Comparison of ENCODE assay signal across 21 cellular contexts in genomic region chr19:40693150-40693788, GRCh38. TPM values are rescaled to one million over a fixed set of nuclear protein-coding genes. Genes with fewer than 3 reads are reported as not detected.
DNase-seq lines count a peak whose midpoint lies in the region; ATAC-seq and TF ChIP-seq lines count a peak whose summit lies in the region.
"Had no signal": no experiment of that assay in that cellular context is flagged by ENCODE, and none has a peak within 500 bp of the region (broad histone marks: within the 10 kb centered on the region; RNA-seq: fewer than 3 reads in every experiment).

No MANE protein-coding gene starts in this region.

- no peaks in the 10 kb centered on the region for H3K27me3 Mint-ChIP-seq in Calu3 (ENCODE audit: unreplicated experiment)
- H3K27me3 Mint-ChIP-seq in activated T-helper 1 cell treated with anti-CD3 and anti-CD28 coated beads, Interleukin-12 subunit alpha, Interleukin-12 subunit beta, Interleukin-2, Interleukin-4 antibody, amounts not matched to agents 30 ng/mL and 10 ng/mL and 1 ng/mL, durations not matched to agents 14 hours and 24 hours and 36 hours (ENCODE audit: insufficient read depth): no peaks in the 10 kb centered on the region
- H3K27me3 Mint-ChIP-seq: type B pancreatic cell had no signal

- H3K9me3 ChIP-seq in A673 (ENCODE audit: low read depth, low read length, poor library complexity, severe bottlenecking) (no peaks in the 10 kb centered on the region), mucosa of descending colon (no peaks in the 10 kb centered on the region)
- H3K9me3 ChIP-seq: esophagus muscularis mucosa, gastrocnemius medialis had no signal

- H3K4me1 Mint-ChIP-seq in Calu3 (ENCODE audit: low read depth, unreplicated experiment): no peaks in the 10 kb centered on the region
- no peaks in the 10 kb centered on the region for H3K4me1 Mint-ChIP-seq in activated T-helper 1 cell treated with anti-CD3 and anti-CD28 coated beads, Interleukin-12 subunit alpha, Interleukin-12 subunit beta, Interleukin-2, Interleukin-4 antibody, amounts not matched to agents 30 ng/mL and 10 ng/mL and 1 ng/mL, durations not matched to agents 14 hours and 24 hours and 36 hours (ENCODE audit: low read depth)

- H3K4me1 ChIP-seq in A673 (ENCODE audit: insufficient read depth, low read length, poor library complexity, severe bottlenecking): peaks cover 17% of the 10 kb centered on the region
- no peaks in the 10 kb centered on the region for H3K4me1 ChIP-seq in mucosa of descending colon (ENCODE audit: low read depth)

- H3K4me3 ChIP-seq in A673 (ENCODE audit: low read depth, low read length, poor library complexity, severe bottlenecking): no peak overlapping the region
- H3K4me3 ChIP-seq in mucosa of descending colon: no peak overlapping the region
- H3K4me3 ChIP-seq: esophagus muscularis mucosa, gastrocnemius medialis, lung had no signal

- BruUV-seq in A673 (replicated peaks; lab: Mats Ljungman, UMichigan) (no TSS peak), Calu3 (replicated peaks; lab: Mats Ljungman, UMichigan) (no TSS peak)

- H3K36me3 ChIP-seq in A673 (ENCODE audit: insufficient read depth, low read length, poor library complexity, severe bottlenecking): peaks cover 3% of the 10 kb centered on the region
- H3K36me3 ChIP-seq in mucosa of descending colon (ENCODE audit: low read depth): no peaks in the 10 kb centered on the region
- H3K36me3 ChIP-seq: gastrocnemius medialis had no signal

- H3K36me3 Mint-ChIP-seq in Calu3 (ENCODE audit: insufficient read depth, unreplicated experiment): peaks cover 71% of the 10 kb centered on the region
- peaks cover 6% of the 10 kb centered on the region for H3K36me3 Mint-ChIP-seq in activated T-helper 1 cell treated with anti-CD3 and anti-CD28 coated beads, Interleukin-12 subunit alpha, Interleukin-12 subunit beta, Interleukin-2, Interleukin-4 antibody, amounts not matched to agents 30 ng/mL and 10 ng/mL and 1 ng/mL, durations not matched to agents 14 hours and 24 hours and 36 hours (ENCODE audit: low read depth)
- H3K36me3 Mint-ChIP-seq: type B pancreatic cell had no signal

- DNase-seq in A673 (ENCODE audit: low spot score) (no peak), Calu3 (no peak), mucosa of descending colon (no peak)
- no peak for DNase-seq in activated T-helper 1 cell treated with anti-CD3 and anti-CD28 coated beads, Interleukin-12 subunit alpha, Interleukin-12 subunit beta, Interleukin-2, Interleukin-4 antibody, amounts not matched to agents 30 ng/mL and 10 ng/mL and 1 ng/mL, durations not matched to agents 14 hours and 24 hours and 36 hours (ENCODE audit: low spot score)
- DNase-seq: activated T-cell treated with anti-CD3 and anti-CD28 coated beads, Interleukin-2, amount 50 U/mL, for 72 hours; effector memory CD4-positive, alpha-beta T cell; gastrocnemius medialis; IMR-90; kidney; NCI-H187 treated with DMSO at 0.1 percent for 48 hours; NCI-H446 treated with DMSO at 0.1 percent for 48 hours; nucleus accumbens; stimulated activated CD4-positive, alpha-beta T cell treated with anti-CD3 and anti-CD28 coated beads, Interleukin-4, amount 100 ng/mL, for 4 hours; T1000 had no signal

- no peak for ATAC-seq in GM21529 (IDR thresholded peaks at IDR 0.05; ENCODE audit: unreplicated experiment)
- no peak for ATAC-seq in mucosa of descending colon
- no peak for ATAC-seq in GM19395 (IDR thresholded peaks at IDR 0.05; ENCODE audit: unreplicated experiment)
- ATAC-seq: activated CD4-positive, CD25-positive, alpha-beta regulatory T cell treated with anti-CD3 and anti-CD28 coated beads, Interleukin-2, amount 50 U/mL, for 24 hours; activated T-cell treated with anti-CD3 and anti-CD28 coated beads, Interleukin-2, amount 50 U/mL, for 72 hours; gastrocnemius medialis; SK-N-SH treated with all-trans-retinoic acid at 6 μM for 48 hours had no signal

- H3K27ac Mint-ChIP-seq in Calu3 (ENCODE audit: unreplicated experiment): peak overlapping the region; percentile 23
- H3K27ac Mint-ChIP-seq in activated T-helper 1 cell treated with anti-CD3 and anti-CD28 coated beads, Interleukin-12 subunit alpha, Interleukin-12 subunit beta, Interleukin-2, Interleukin-4 antibody, amounts not matched to agents 30 ng/mL and 10 ng/mL and 1 ng/mL, durations not matched to agents 14 hours and 24 hours and 36 hours: peak overlapping the region; percentile 35
- H3K27ac Mint-ChIP-seq: activated T-cell treated with anti-CD3 and anti-CD28 coated beads, Interleukin-2, amount 50 U/mL, for 72 hours had no signal

- POLR2A ChIA-PET in A673 (lab: Charles Lee; ENCODE audit: low non-redundant PET): no interaction called here

- H3K27me3 ChIP-seq in A673 (replicated peaks; ENCODE audit: insufficient read depth, low read depth, low read length, poor library complexity): no peaks in the 10 kb centered on the region
- H3K27me3 ChIP-seq: gastrocnemius medialis had no signal

- intact Hi-C loops in A673 (cut with micrococcal nuclease; ENCODE audit: unreplicated experiment) (no loop called here), Calu3 (cut with micrococcal nuclease; ENCODE audit: unreplicated experiment) (no loop called here), mucosa of descending colon (cut with DNase I, micrococcal nuclease) (no loop called here)
- intact Hi-C loops in activated T-helper 1 cell treated with anti-CD3 and anti-CD28 coated beads, Interleukin-12 subunit alpha, Interleukin-12 subunit beta, Interleukin-2, Interleukin-4 antibody, amounts not matched to agents 30 ng/mL and 10 ng/mL and 1 ng/mL, durations not matched to agents 14 hours and 24 hours and 36 hours (cut with micrococcal nuclease): no loop called here

- peak overlapping the region; percentile 96 for H3K27ac ChIP-seq in A673 (ENCODE audit: low read depth, low read length, poor library complexity, severe bottlenecking)

- CTCF ChIA-PET in A673 (lab: Charles Lee): no interaction called here
- CTCF ChIA-PET in Calu3 (lab: Charles Lee): interaction anchor here (1.4 kb wide), 1 partner anchor 30 kb away, joined by 3 read pairs; no protein-coding TSS in a partner anchor

- H3K4me3 Mint-ChIP-seq in Calu3 (ENCODE audit: low read depth, unreplicated experiment): no peak overlapping the region
- no peak overlapping the region for H3K4me3 Mint-ChIP-seq in activated T-helper 1 cell treated with anti-CD3 and anti-CD28 coated beads, Interleukin-12 subunit alpha, Interleukin-12 subunit beta, Interleukin-2, Interleukin-4 antibody, amounts not matched to agents 30 ng/mL and 10 ng/mL and 1 ng/mL, durations not matched to agents 14 hours and 24 hours and 36 hours

- no peak for TF ChIP-seq CTCF in A673 (conservative IDR thresholded peaks at IDR 0.05; ENCODE audit: low read depth, low read length)
- no peak for TF ChIP-seq CTCF in Calu3 (IDR thresholded peaks at IDR 0.05; ENCODE audit: unreplicated experiment)
- no peak for TF ChIP-seq CTCF in mucosa of descending colon (IDR thresholded peaks at IDR 0.05)

- no peaks in the 10 kb centered on the region for H3K9me3 Mint-ChIP-seq in Calu3 (ENCODE audit: low read depth, unreplicated experiment)
- no peaks in the 10 kb centered on the region for H3K9me3 Mint-ChIP-seq in activated T-helper 1 cell treated with anti-CD3 and anti-CD28 coated beads, Interleukin-12 subunit alpha, Interleukin-12 subunit beta, Interleukin-2, Interleukin-4 antibody, amounts not matched to agents 30 ng/mL and 10 ng/mL and 1 ng/mL, durations not matched to agents 14 hours and 24 hours and 36 hours
- H3K9me3 Mint-ChIP-seq: activated T-cell treated with anti-CD3 and anti-CD28 coated beads, Interleukin-2, amount 50 U/mL, for 72 hours; type B pancreatic cell had no signal

RNA-seq across cellular contexts. Expression of gene NUMBL, which starts 2.8 kb away (rescaled TPM):
- total RNA-seq in A673 (2021) (38.4 and 49.3 TPM in 2 replicates), Calu3 (2022) (21.4 and 25.3 TPM in 2 replicates), mucosa of descending colon (10 to 100 TPM; 10.2 to 39.7 (median 16.9) TPM)
- 18.1 and 20.6 TPM in 2 replicates for total RNA-seq in activated T-helper 1 cell treated with anti-CD3 and anti-CD28 coated beads, Interleukin-12 subunit alpha, Interleukin-12 subunit beta, Interleukin-2, Interleukin-4 antibody, amounts not matched to agents 30 ng/mL and 10 ng/mL and 1 ng/mL, durations not matched to agents 14 hours and 24 hours and 36 hours

RNA-seq across cellular contexts. Expression of gene COQ8B, which starts 23.4 kb away (rescaled TPM):
- total RNA-seq in A673 (2021): 34.1 and 38.8 TPM in 2 replicates
- total RNA-seq in Calu3 (2022): 55.9 and 62.7 TPM in 2 replicates
- 38.4 and 41.6 TPM in 2 replicates for total RNA-seq in activated T-helper 1 cell treated with anti-CD3 and anti-CD28 coated beads, Interleukin-12 subunit alpha, Interleukin-12 subunit beta, Interleukin-2, Interleukin-4 antibody, amounts not matched to agents 30 ng/mL and 10 ng/mL and 1 ng/mL, durations not matched to agents 14 hours and 24 hours and 36 hours
- 10 to 100 TPM; 29.9 to 49.2 (median 39.3) TPM for total RNA-seq in mucosa of descending colon

RNA-seq across cellular contexts. Expression of gene ITPKC, which starts 23.6 kb away (rescaled TPM):
- 7.2 and 8.5 TPM in 2 replicates for total RNA-seq in A673 (2021)
- total RNA-seq in Calu3 (2022): 25.3 and 32.0 TPM in 2 replicates
- 8.7 and 9.9 TPM in 2 replicates for total RNA-seq in activated T-helper 1 cell treated with anti-CD3 and anti-CD28 coated beads, Interleukin-12 subunit alpha, Interleukin-12 subunit beta, Interleukin-2, Interleukin-4 antibody, amounts not matched to agents 30 ng/mL and 10 ng/mL and 1 ng/mL, durations not matched to agents 14 hours and 24 hours and 36 hours
- total RNA-seq in mucosa of descending colon: 10 to 100 TPM; 22.1 to 26.1 (median 23.2) TPM

RNA-seq across cellular contexts. Expression of gene ACTMAP, which starts 57.0 kb away (rescaled TPM):
- total RNA-seq in A673 (2021): 17.1 and 20.8 TPM in 2 replicates
- total RNA-seq in Calu3 (2022): 17.8 and 20.2 TPM in 2 replicates
- 9.5 and 10.0 TPM in 2 replicates for total RNA-seq in activated T-helper 1 cell treated with anti-CD3 and anti-CD28 coated beads, Interleukin-12 subunit alpha, Interleukin-12 subunit beta, Interleukin-2, Interleukin-4 antibody, amounts not matched to agents 30 ng/mL and 10 ng/mL and 1 ng/mL, durations not matched to agents 14 hours and 24 hours and 36 hours
- 10 to 100 TPM; 10.9 to 16.7 (median 13.8) TPM for total RNA-seq in mucosa of descending colon

RNA-seq across cellular contexts. Expression of gene SNRPA, which starts 57.7 kb away (rescaled TPM):
- total RNA-seq in A673 (2021): 167 and 179 TPM in 2 replicates
- 95.4 and 102 TPM in 2 replicates for total RNA-seq in Calu3 (2022)
- total RNA-seq in activated T-helper 1 cell treated with anti-CD3 and anti-CD28 coated beads, Interleukin-12 subunit alpha, Interleukin-12 subunit beta, Interleukin-2, Interleukin-4 antibody, amounts not matched to agents 30 ng/mL and 10 ng/mL and 1 ng/mL, durations not matched to agents 14 hours and 24 hours and 36 hours: 243 and 245 TPM in 2 replicates
- 10 to 100 TPM; 54.0 to 81.7 (median 59.9) TPM for total RNA-seq in mucosa of descending colon
